ENCODE assay signal across 12 cellular contexts in the genomic region with DNA sequence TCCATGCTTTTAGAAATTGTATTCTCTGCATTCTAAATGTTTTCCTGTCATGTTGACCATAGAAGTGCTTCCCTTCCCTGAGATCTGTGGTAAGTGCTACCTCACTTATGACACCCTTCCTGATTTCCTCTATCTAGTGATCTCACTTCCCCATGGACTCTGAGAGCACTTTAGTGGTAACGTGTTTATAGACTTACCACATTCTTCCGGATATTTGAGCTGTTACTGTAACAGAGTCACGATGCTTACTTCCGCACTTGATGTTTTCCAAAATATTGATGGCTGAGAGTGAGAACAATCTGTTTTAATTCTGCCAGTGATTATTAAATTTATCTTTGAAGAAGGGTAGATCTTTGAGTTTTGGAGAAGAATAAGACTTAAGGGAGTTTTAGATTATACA.
DNase-seq lines count a peak whose midpoint lies in the region; ATAC-seq and TF ChIP-seq lines count a peak whose summit lies in the region.
"Had no signal": no experiment of that assay in that cellular context is flagged by ENCODE, and none has a peak within 500 bp of the region (broad histone marks: within the 10 kb centered on the region; RNA-seq: fewer than 3 reads in every experiment).

No MANE protein-coding gene starts in this region.

- peaks cover 14 to 74% (median 35%) of the 10 kb centered on the region in 5 donors for H3K27me3 Mint-ChIP-seq in naive thymus-derived CD8-positive, alpha-beta T cell

- CTCF ChIA-PET in SK-N-SH (lab: Yijun Ruan, JAX), result interaction anchor here (0.6 kb wide), 1 partner anchor 190 kb away, joined by 3 read pairs; no protein-coding TSS in a partner anchor

- TF ChIP-seq RAD21 in SK-N-SH (IDR thresholded peaks at IDR 0.05; ENCODE audit: low read length), result no peak

- intact Hi-C loops in spleen (cut with DNase I; ENCODE audit: low total_unique reads), result no loop called here

- H3F3A ChIP-seq in SK-N-SH (replicated peaks; ENCODE audit: insufficient read depth), result peaks cover 4% of the 10 kb centered on the region

- TF ChIP-seq POLR2A in spleen (IDR thresholded peaks at IDR 0.05), result no peak

- peaks cover 18 to 62% (median 48%) of the 10 kb centered on the region in 9 donors for H3K9me3 Mint-ChIP-seq in naive thymus-derived CD8-positive, alpha-beta T cell

- H3K27me3 ChIP-seq in SK-N-SH (ENCODE audit: insufficient read depth) (no peaks in the 10 kb centered on the region), fibroblast of lung (ENCODE audit: control insufficient read depth, insufficient read depth, low read length) (no peaks in the 10 kb centered on the region), spleen (replicated peaks in 1 of 7) (peaks cover 0 to 3% (median 0%) of the 10 kb centered on the region in 7 donors)

- DNase-seq in SK-N-SH (no peak), SIG-M5 treated with dmso at 0.1 percent for 504 hours (lab: John Stamatoyannopoulos, UW; ENCODE audit: unreplicated experiment) (peak; percentile 95), fibroblast of lung (ENCODE audit: low read depth in 2 of 2) (peak; percentile 15 to 53), spleen (no peak), NCI-H524 (lab: John Stamatoyannopoulos, UW) (no peak), epidermal melanocyte (ENCODE audit: insufficient read length, low spot score) (no peak)
- no peak for DNase-seq in naive thymus-derived CD8-positive, alpha-beta T cell
- DNase-seq: central memory CD4-positive, alpha-beta T cell; NCI-H187 had no signal

- H3K27ac ChIP-seq in SK-N-SH (ENCODE audit: low read depth in 2 of 2, low read length in 1 of 2) (no peak overlapping the region), fibroblast of lung (ENCODE audit: insufficient read depth, low read length) (no peak overlapping the region), spleen (peak overlapping the region in 7 of 8 donors; percentile 64 to 92 (median 76))
- H3K27ac ChIP-seq: 22Rv1 had no signal

- H3K4me1 Mint-ChIP-seq in naive thymus-derived CD8-positive, alpha-beta T cell, result peaks cover 4 to 35% (median 13%) of the 10 kb centered on the region in 4 donors

- no peaks in the 10 kb centered on the region for H3K36me3 ChIP-seq in SK-N-SH (replicated peaks in 1 of 2; ENCODE audit: control insufficient read depth in 1 of 2, insufficient read depth in 2 of 2, low read length in 1 of 2)
- H3K36me3 ChIP-seq in fibroblast of lung (ENCODE audit: control insufficient read depth, insufficient read depth, low read length), result no peaks in the 10 kb centered on the region
- H3K36me3 ChIP-seq in spleen, result no peaks in the 10 kb centered on the region

- H3K79me2 ChIP-seq in SK-N-SH (ENCODE audit: insufficient read depth) (no peaks in the 10 kb centered on the region), fibroblast of lung (ENCODE audit: control insufficient read depth, insufficient read depth, low read length) (no peaks in the 10 kb centered on the region)

- H3K4me3 ChIP-seq in SK-N-SH (ENCODE audit: low read depth in 2 of 2, low read length in 1 of 2) (no peak overlapping the region), fibroblast of lung (replicated peaks in 1 of 4; ENCODE audit: control extremely low read depth in 1 of 4, insufficient read depth in 1 of 4, low read depth in 3 of 4, low read length in 4 of 4) (no peak overlapping the region), spleen (peak overlapping the region in 1 of 8 donors; percentile 55)

- H3K4me2 ChIP-seq in SK-N-SH (no peak overlapping the region), fibroblast of lung (ENCODE audit: extremely low read depth, insufficient read depth, low read length) (no peak overlapping the region)

- no peak for TF ChIP-seq CTCF in SK-N-SH (IDR thresholded peaks at IDR 0.05)
- no peak for TF ChIP-seq CTCF in fibroblast of lung (conservative IDR thresholded peaks at IDR 0.05 in 1 of 2, IDR thresholded peaks at IDR 0.05 in 1 of 2; ENCODE audit: low read depth in 1 of 2, low read length in 2 of 2)
- no peak for TF ChIP-seq CTCF in spleen (IDR thresholded peaks at IDR 0.05 in 8 of 11, conservative IDR thresholded peaks at IDR 0.05 in 3 of 11)

- H2AFZ ChIP-seq in SK-N-SH (ENCODE audit: low read depth), result no peak overlapping the region
- H2AFZ ChIP-seq in fibroblast of lung (ENCODE audit: low read length), result no peak overlapping the region

- H3K27ac Mint-ChIP-seq in naive thymus-derived CD8-positive, alpha-beta T cell, result no peak overlapping the region

- no peaks in the 10 kb centered on the region for H3K9me2 ChIP-seq in SK-N-SH

- H3K9ac ChIP-seq in SK-N-SH, result no peak overlapping the region
- H3K9ac ChIP-seq in fibroblast of lung (ENCODE audit: insufficient read depth, low read length), result no peak overlapping the region

- WGBS in SK-N-SH (ENCODE audit: low lambda C conversion rate), result 91% methylated on average over 4 of the region's 4 CpGs
- 48 to 79% (median 73%) methylated on average over 4 of the region's 4 CpGs for WGBS in spleen, 5 donors

- POLR2A ChIA-PET in SK-N-SH (lab: Yijun Ruan, JAX), result no interaction called here
- POLR2A ChIA-PET in naive thymus-derived CD8-positive, alpha-beta T cell (lab: Charles Lee), result no interaction called here

- ATAC-seq in SK-N-SH treated with all-trans-retinoic acid at 6 μM for 48 hours, result no peak
- no peak for ATAC-seq in naive thymus-derived CD8-positive, alpha-beta T cell
- ATAC-seq: HCT116 had no signal

- H4K20me1 ChIP-seq in SK-N-SH (ENCODE audit: insufficient read depth) (no peaks in the 10 kb centered on the region), fibroblast of lung (ENCODE audit: control insufficient read depth, extremely low read depth, insufficient read depth, low read length) (no peaks in the 10 kb centered on the region)

- peaks cover 0 to 19% of the 10 kb centered on the region in 2 experiments; a peak in 2 of 4 replicates for H3K4me1 ChIP-seq in SK-N-SH (ENCODE audit: control insufficient read depth in 1 of 2, insufficient read depth in 2 of 2, low read depth in 1 of 2, low read length in 1 of 2)
- H3K4me1 ChIP-seq in fibroblast of lung (ENCODE audit: control insufficient read depth, extremely low read depth, insufficient read depth, low read length), result peaks cover 2% of the 10 kb centered on the region
- peaks cover 0 to 27% (median 12%) of the 10 kb centered on the region in 6 donors for H3K4me1 ChIP-seq in spleen

- H3K9me3 ChIP-seq in SK-N-SH (peaks cover 16% of the 10 kb centered on the region), fibroblast of lung (ENCODE audit: control insufficient read depth, insufficient read depth, low read depth, low read length) (no peaks in the 10 kb centered on the region), spleen (peaks cover 0 to 57% (median 36%) of the 10 kb centered on the region in 8 donors)

- H3K4me3 Mint-ChIP-seq in naive thymus-derived CD8-positive, alpha-beta T cell, result no peak overlapping the region

- no peak for TF ChIP-seq EP300 in SK-N-SH (IDR thresholded peaks at IDR 0.05; ENCODE audit: borderline replicate concordance in 1 of 2, low read depth in 1 of 2, low read length in 1 of 2)

- H3K36me3 Mint-ChIP-seq in naive thymus-derived CD8-positive, alpha-beta T cell, result peaks cover 4 to 47% (median 20%) of the 10 kb centered on the region in 3 donors

TF ChIP-seq in SK-N-SH treated with all-trans-retinoic acid at 6 μM for 48 hours, 23 proteins besides CTCF, POLR2A, EP300 and RAD21:
- no peak for TF ChIP-seq ZC3H10 (CRISPR knock-in tag; IDR thresholded peaks at IDR 0.05)
- TF ChIP-seq ZNF8 (CRISPR knock-in tag; IDR thresholded peaks at IDR 0.05), result peak; percentile 11; the same call in 1 of the 2 replicates
- no peak for TF ChIP-seq ESRRG (CRISPR knock-in tag; IDR thresholded peaks at IDR 0.05)
TF ChIP-seq in SK-N-SH treated with all-trans-retinoic acid at 6 μM for 48 hours: peak in this region for 1.

TF ChIP-seq in SK-N-SH, 30 proteins besides CTCF, POLR2A, EP300 and RAD21 (continues in another document):
- TF ChIP-seq, protein P1, sequence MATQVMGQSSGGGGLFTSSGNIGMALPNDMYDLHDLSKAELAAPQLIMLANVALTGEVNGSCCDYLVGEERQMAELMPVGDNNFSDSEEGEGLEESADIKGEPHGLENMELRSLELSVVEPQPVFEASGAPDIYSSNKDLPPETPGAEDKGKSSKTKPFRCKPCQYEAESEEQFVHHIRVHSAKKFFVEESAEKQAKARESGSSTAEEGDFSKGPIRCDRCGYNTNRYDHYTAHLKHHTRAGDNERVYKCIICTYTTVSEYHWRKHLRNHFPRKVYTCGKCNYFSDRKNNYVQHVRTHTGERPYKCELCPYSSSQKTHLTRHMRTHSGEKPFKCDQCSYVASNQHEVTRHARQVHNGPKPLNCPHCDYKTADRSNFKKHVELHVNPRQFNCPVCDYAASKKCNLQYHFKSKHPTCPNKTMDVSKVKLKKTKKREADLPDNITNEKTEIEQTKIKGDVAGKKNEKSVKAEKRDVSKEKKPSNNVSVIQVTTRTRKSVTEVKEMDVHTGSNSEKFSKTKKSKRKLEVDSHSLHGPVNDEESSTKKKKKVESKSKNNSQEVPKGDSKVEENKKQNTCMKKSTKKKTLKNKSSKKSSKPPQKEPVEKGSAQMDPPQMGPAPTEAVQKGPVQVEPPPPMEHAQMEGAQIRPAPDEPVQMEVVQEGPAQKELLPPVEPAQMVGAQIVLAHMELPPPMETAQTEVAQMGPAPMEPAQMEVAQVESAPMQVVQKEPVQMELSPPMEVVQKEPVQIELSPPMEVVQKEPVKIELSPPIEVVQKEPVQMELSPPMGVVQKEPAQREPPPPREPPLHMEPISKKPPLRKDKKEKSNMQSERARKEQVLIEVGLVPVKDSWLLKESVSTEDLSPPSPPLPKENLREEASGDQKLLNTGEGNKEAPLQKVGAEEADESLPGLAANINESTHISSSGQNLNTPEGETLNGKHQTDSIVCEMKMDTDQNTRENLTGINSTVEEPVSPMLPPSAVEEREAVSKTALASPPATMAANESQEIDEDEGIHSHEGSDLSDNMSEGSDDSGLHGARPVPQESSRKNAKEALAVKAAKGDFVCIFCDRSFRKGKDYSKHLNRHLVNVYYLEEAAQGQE (IDR thresholded peaks at IDR 0.05; ENCODE audit: low read depth, low read length), result no peak
- no peak for TF ChIP-seq JUND (IDR thresholded peaks at IDR 0.05)
- no peak for TF ChIP-seq MAX (IDR thresholded peaks at IDR 0.05; ENCODE audit: low read depth)
- TF ChIP-seq RCOR1 (IDR thresholded peaks at IDR 0.05; ENCODE audit: low read length), result no peak
- TF ChIP-seq FOXJ3 (CRISPR knock-in tag; IDR thresholded peaks at IDR 0.05), result no peak
- TF ChIP-seq, protein P2, sequence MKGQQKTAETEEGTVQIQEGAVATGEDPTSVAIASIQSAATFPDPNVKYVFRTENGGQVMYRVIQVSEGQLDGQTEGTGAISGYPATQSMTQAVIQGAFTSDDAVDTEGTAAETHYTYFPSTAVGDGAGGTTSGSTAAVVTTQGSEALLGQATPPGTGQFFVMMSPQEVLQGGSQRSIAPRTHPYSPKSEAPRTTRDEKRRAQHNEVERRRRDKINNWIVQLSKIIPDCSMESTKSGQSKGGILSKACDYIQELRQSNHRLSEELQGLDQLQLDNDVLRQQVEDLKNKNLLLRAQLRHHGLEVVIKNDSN (IDR thresholded peaks at IDR 0.05; ENCODE audit: borderline replicate concordance, low read depth), result no peak
- TF ChIP-seq SIN3A (IDR thresholded peaks at IDR 0.05; ENCODE audit: borderline replicate concordance, low read depth, low read length), result no peak
- TF ChIP-seq GABPA (IDR thresholded peaks at IDR 0.05; ENCODE audit: low read depth), result no peak

Comparison
In these comparisons a context has a peak if more than half of its experiments do, and no peak if none do; other contexts are left out.
1. DNase-seq: peak in SIG-M5 treated with dmso at 0.1 percent for 504 hours (single experiment) and fibroblast of lung (2 of 2); none in SK-N-SH (single experiment), spleen (single experiment), NCI-H524 (0 of 2), epidermal melanocyte (single experiment) and naive thymus-derived CD8-positive, alpha-beta T cell (0 of 10).
2. H3K27ac ChIP-seq: peak in spleen (7 of 8); none in SK-N-SH (0 of 2) and fibroblast of lung (single experiment).